ENCODE assay signal across 8 cellular contexts in the genomic region with DNA sequence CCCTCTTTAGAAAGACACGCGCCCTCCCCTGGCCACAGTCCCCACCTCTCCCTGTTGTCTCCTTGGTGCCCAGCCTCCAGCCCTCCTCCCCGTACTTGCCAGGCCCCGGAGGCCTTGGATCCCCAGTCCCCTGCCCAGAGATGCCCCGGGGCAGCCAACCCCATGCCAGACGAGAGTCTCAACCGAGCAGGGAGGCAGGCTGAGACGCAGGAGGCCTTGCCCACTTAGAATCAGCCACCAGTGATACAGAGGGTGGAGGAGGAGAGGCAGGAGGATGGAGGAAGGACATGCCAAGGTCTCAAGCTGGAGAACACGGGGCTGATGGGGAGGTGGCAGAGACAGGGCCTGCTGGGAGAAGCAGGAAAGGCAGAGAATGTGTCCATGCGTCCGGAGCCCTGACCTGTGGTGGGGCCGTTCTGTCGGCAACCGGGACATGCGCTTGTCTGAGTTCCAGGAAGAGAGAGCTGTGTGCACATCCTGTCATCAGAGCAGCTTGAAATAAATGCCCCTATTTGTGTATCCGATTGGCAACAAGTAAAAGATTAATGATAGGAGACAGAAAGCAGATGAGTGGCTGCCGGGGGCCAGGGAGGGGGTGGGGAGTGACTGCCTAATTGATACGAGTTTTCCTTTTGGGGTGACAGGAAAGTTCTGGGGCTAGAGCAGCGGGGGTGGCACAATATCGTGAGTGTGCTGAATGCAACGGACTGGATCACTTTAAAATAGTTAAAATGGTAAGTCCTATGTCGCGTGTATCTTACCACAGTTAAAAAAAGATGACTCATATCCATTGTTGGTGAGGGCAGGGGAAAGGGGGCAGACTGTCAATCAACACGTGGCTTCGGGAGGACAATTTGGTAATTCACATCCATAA. TPM values are rescaled to one million over a fixed set of nuclear protein-coding genes. Genes with fewer than 3 reads are reported as not detected.
A peak's percentile ranks its signal among the peaks of the same experiment; 100 is the strongest.
DNase-seq lines count a peak whose midpoint lies in the region; ATAC-seq and TF ChIP-seq lines count a peak whose summit lies in the region.

No MANE protein-coding gene starts in this region.

- no peaks in the 10 kb centered on the region for H3K79me2 ChIP-seq in mesendoderm (ENCODE audit: control insufficient read depth, insufficient read depth, low read length)

- no peak overlapping the region for H2BK120ac ChIP-seq in mesendoderm (ENCODE audit: low read depth, low read length)

- peaks cover 22 to 42% of the 10 kb centered on the region in 2 donors for H3K36me3 Mint-ChIP-seq in activated naive CD4-positive, alpha-beta T cell treated with anti-CD3 and anti-CD28 coated beads, Interleukin-2, amount 50 U/mL, for 72 hours

- TF ChIP-seq POLR2A in transverse colon (IDR thresholded peaks at IDR 0.05): peak; percentile 47

- no peak overlapping the region for H4K5ac ChIP-seq in mesendoderm (ENCODE audit: low read length)

- no peak overlapping the region for H2BK15ac ChIP-seq in mesendoderm (replicated peaks; ENCODE audit: low read depth)

- WGBS in mesendoderm (ENCODE audit: extremely low coverage, insufficient coverage, low lambda C conversion rate): no CpG with 5 or more reads among the region's 25 CpGs
- WGBS in transverse colon (ENCODE audit: low coverage in 1 of 2), 2 donors: 54 to 75% methylated on average over 6 to 25 of the region's 25 CpGs

- peak overlapping the region; percentile 92 to 97 for H3K27ac Mint-ChIP-seq in activated naive CD4-positive, alpha-beta T cell treated with anti-CD3 and anti-CD28 coated beads, Interleukin-2, amount 50 U/mL, for 72 hours

- no peak for TF ChIP-seq EP300 in transverse colon (IDR thresholded peaks at IDR 0.05; ENCODE audit: low read depth)

- intact Hi-C loops in transverse colon (cut with DNase I; ENCODE audit: low total_unique reads): no loop called here

- H3K9me3 ChIP-seq in transverse colon: no peaks in the 10 kb centered on the region

- no peak overlapping the region for H3K23ac ChIP-seq in mesendoderm (ENCODE audit: low read length)

- no peak overlapping the region for H3K4me2 ChIP-seq in mesendoderm (ENCODE audit: low read length)

- H3K9me3 Mint-ChIP-seq in activated naive CD4-positive, alpha-beta T cell treated with anti-CD3 and anti-CD28 coated beads, Interleukin-2, amount 50 U/mL, for 72 hours: no peaks in the 10 kb centered on the region

- H3K4ac ChIP-seq in mesendoderm (ENCODE audit: low read depth, low read length): no peak overlapping the region

- H3K18ac ChIP-seq in mesendoderm (ENCODE audit: low read length): no peak overlapping the region

- H3K4me3 ChIP-seq in mesendoderm (ENCODE audit: low read length) (no peak overlapping the region), transverse colon (no peak overlapping the region)

- H3K36me3 ChIP-seq in mesendoderm (ENCODE audit: control insufficient read depth, insufficient read depth, low read length): no peaks in the 10 kb centered on the region
- no peaks in the 10 kb centered on the region for H3K36me3 ChIP-seq in transverse colon

- DNase-seq in NOMO-1 treated with DMSO at 0.1 percent for 48 hours (lab: John Stamatoyannopoulos, UW; ENCODE audit: unreplicated experiment) (peak; percentile 13), NOMO-1 treated with dmso at 0.1 percent for 144 hours (lab: John Stamatoyannopoulos, UW; ENCODE audit: unreplicated experiment) (no peak), mesendoderm (no peak), transverse colon (no peak), COLO668 (lab: John Stamatoyannopoulos, UW; ENCODE audit: unreplicated experiment) (no peak)
- DNase-seq in activated naive CD4-positive, alpha-beta T cell treated with anti-CD3 and anti-CD28 coated beads, Interleukin-2, amount 50 U/mL, for 72 hours (ENCODE audit: low spot score in 2 of 2): peak; percentile 35 to 61

- TF ChIP-seq CTCF in transverse colon (IDR thresholded peaks at IDR 0.05): no peak

- peak; percentile 57 to 64 for ATAC-seq in activated naive CD4-positive, alpha-beta T cell treated with anti-CD3 and anti-CD28 coated beads, Interleukin-2, amount 50 U/mL, for 72 hours
- ATAC-seq in GM19397 (IDR thresholded peaks at IDR 0.05; ENCODE audit: unreplicated experiment) (no peak), HG03175 (IDR thresholded peaks at IDR 0.05; ENCODE audit: unreplicated experiment) (no peak)

- H2AK5ac ChIP-seq in mesendoderm (ENCODE audit: low read length): no peak overlapping the region

- no peak overlapping the region for H2BK5ac ChIP-seq in mesendoderm (ENCODE audit: low read length)

- H3K4me1 ChIP-seq in mesendoderm (ENCODE audit: control insufficient read depth, low read depth, low read length): no peaks in the 10 kb centered on the region
- H3K4me1 ChIP-seq in transverse colon: peaks cover 0 to 7% (median 7%) of the 10 kb centered on the region in 4 donors

- no peaks in the 10 kb centered on the region for H3K79me1 ChIP-seq in mesendoderm (ENCODE audit: low read length)

- no peak overlapping the region for H3K9ac ChIP-seq in mesendoderm (ENCODE audit: low read length)

- H3K56ac ChIP-seq in mesendoderm (ENCODE audit: low read length): peak overlapping the region; percentile 25

- no peaks in the 10 kb centered on the region for H3K27me3 ChIP-seq in mesendoderm (ENCODE audit: insufficient read depth, low read length, poor library complexity)
- no peaks in the 10 kb centered on the region for H3K27me3 ChIP-seq in transverse colon

- in situ Hi-C loops in transverse colon (cut with MboI; ENCODE audit: low pct_ligation_motif_present in 1 of 4, low pct_unique_long_range_greater_than_20kb in 1 of 4, low sequenced_read_pairs in 3 of 4): no loop called here

- H3K27ac ChIP-seq in mesendoderm (ENCODE audit: low read depth, low read length) (no peak overlapping the region), transverse colon (peak overlapping the region; percentile 45 to 62 (median 58))

- H4K8ac ChIP-seq in mesendoderm (ENCODE audit: low read depth, low read length): no peak overlapping the region

RNA-seq across cellular contexts. Expression of a gene that starts 44.7 kb away (rescaled TPM):
- total RNA-seq in activated naive CD4-positive, alpha-beta T cell treated with anti-CD3 and anti-CD28 coated beads, Interleukin-2, amount 50 U/mL, for 72 hours: 10 to 100 TPM; 11.2 to 19.0 TPM
- 5.7 TPM for polyA plus RNA-seq in mesendoderm (2013, experiment 1 of 2)
- polyA plus RNA-seq in mesendoderm (2013, experiment 2 of 2): 6.3 TPM
- total RNA-seq in transverse colon: 10 to 100 TPM; 20.3 to 29.1 (median 21.8) TPM

Comparison
In these comparisons a context has a peak if more than half of its experiments do, and no peak if none do; other contexts are left out.
1. DNase-seq: peak in NOMO-1 treated with DMSO at 0.1 percent for 48 hours (single experiment) and activated naive CD4-positive, alpha-beta T cell treated with anti-CD3 and anti-CD28 coated beads, Interleukin-2, amount 50 U/mL, for 72 hours (2 of 2); none in NOMO-1 treated with dmso at 0.1 percent for 144 hours (single experiment), mesendoderm (single experiment), transverse colon (single experiment) and COLO668 (single experiment).
2. ATAC-seq: peak in activated naive CD4-positive, alpha-beta T cell treated with anti-CD3 and anti-CD28 coated beads, Interleukin-2, amount 50 U/mL, for 72 hours (2 of 2); none in GM19397 (single experiment) and HG03175 (single experiment).